In the genomic region with DNA sequence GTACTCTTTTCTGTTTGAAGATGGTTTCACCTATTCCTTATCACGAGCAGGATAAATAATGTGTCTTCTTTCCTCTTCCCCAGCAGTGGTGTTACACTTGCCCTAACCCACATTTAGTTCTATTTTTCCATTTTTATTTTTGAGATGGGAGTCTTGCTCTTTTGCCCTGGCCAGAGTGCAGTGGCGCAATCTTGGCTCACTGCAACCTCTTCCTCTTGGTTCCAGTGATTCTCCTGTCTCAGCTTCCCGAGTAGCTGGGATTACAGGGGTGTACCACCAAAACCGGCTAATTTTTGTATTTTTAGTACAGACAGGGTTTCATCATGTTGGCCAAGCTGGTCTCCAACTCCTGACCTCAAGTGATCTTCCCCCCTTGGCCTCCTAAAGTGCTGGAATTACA, we compare ENCODE assay signal across 11 cellular contexts.
A peak's percentile ranks its signal among the peaks of the same experiment; 100 is the strongest.
DNase-seq lines count a peak whose midpoint lies in the region; TF ChIP-seq lines count a peak whose summit lies in the region.
"Had no signal": no experiment of that assay in that cellular context is flagged by ENCODE, and none has a peak within 500 bp of the region (broad histone marks: within the 10 kb centered on the region; RNA-seq: fewer than 3 reads in every experiment).

No MANE protein-coding gene starts in this region.

- no peak overlapping the region for H3K4ac ChIP-seq in mesendoderm (ENCODE audit: low read depth, low read length)

- H3K27ac ChIP-seq in brain microvascular endothelial cell (peak overlapping the region; percentile 91), mesendoderm (ENCODE audit: low read depth, low read length) (no peak overlapping the region), suprapubic skin (peak overlapping the region; percentile 78)
- H3K27ac ChIP-seq: WERI-Rb-1 had no signal

- TF ChIP-seq POLR2A in suprapubic skin (IDR thresholded peaks at IDR 0.05) = no peak

- no peak overlapping the region for H3K4me2 ChIP-seq in mesendoderm (ENCODE audit: low read length)

- no peak overlapping the region for H2AK5ac ChIP-seq in mesendoderm (ENCODE audit: low read length)

- peak; percentile 5 for DNase-seq in MV-4-11 (lab: John Stamatoyannopoulos, UW)
- DNase-seq in brain microvascular endothelial cell = no peak
- no peak for DNase-seq in mesendoderm
- no peak for DNase-seq in suprapubic skin (ENCODE audit: low spot score in 2 of 2)
- no peak for DNase-seq in NCI-H345 treated with DMSO at 0.1 percent for 48 hours (lab: John Stamatoyannopoulos, UW; ENCODE audit: unreplicated experiment)
- DNase-seq in anterior cingulate cortex (lab: John Stamatoyannopoulos, UW) = no peak
- no peak for DNase-seq in activated CD4-positive, alpha-beta T cell treated with anti-CD3 and anti-CD28 coated beads for 4 hours
- DNase-seq: immature natural killer cell; RPMI8226; stimulated activated CD4-positive, alpha-beta T cell treated with anti-CD3 and anti-CD28 coated beads, Interleukin-15, amount 100 ng/mL, for 24 hours; WERI-Rb-1 had no signal

- no peak overlapping the region for H3K9ac ChIP-seq in mesendoderm (ENCODE audit: low read length)

- H4K5ac ChIP-seq in mesendoderm (ENCODE audit: low read length) = no peak overlapping the region

- peaks cover 12% of the 10 kb centered on the region for H3K4me1 ChIP-seq in mesendoderm (ENCODE audit: control insufficient read depth, low read depth, low read length)
- H3K4me1 ChIP-seq in suprapubic skin = peaks cover 20% of the 10 kb centered on the region

- H3K79me2 ChIP-seq in mesendoderm (ENCODE audit: control insufficient read depth, insufficient read depth, low read length) = no peaks in the 10 kb centered on the region

- TF ChIP-seq EP300 in suprapubic skin (IDR thresholded peaks at IDR 0.05) = no peak

- no peak overlapping the region for H2BK5ac ChIP-seq in mesendoderm (ENCODE audit: low read length)

- no peak overlapping the region for H3K56ac ChIP-seq in mesendoderm (ENCODE audit: low read length)

- no peaks in the 10 kb centered on the region for H3K36me3 ChIP-seq in brain microvascular endothelial cell (replicated peaks)
- no peaks in the 10 kb centered on the region for H3K36me3 ChIP-seq in mesendoderm (ENCODE audit: control insufficient read depth, insufficient read depth, low read length)
- no peaks in the 10 kb centered on the region for H3K36me3 ChIP-seq in suprapubic skin
- H3K36me3 ChIP-seq: WERI-Rb-1 had no signal

- no CpG with 5 or more reads among the region's 4 CpGs for WGBS in mesendoderm (ENCODE audit: extremely low coverage, insufficient coverage, low lambda C conversion rate)
- 90% methylated on average over 4 of the region's 4 CpGs for WGBS in suprapubic skin

- peak overlapping the region; percentile 74 for H2BK15ac ChIP-seq in mesendoderm (replicated peaks; ENCODE audit: low read depth)

- peak overlapping the region; percentile 39 for H3K18ac ChIP-seq in mesendoderm (ENCODE audit: low read length)

- no peaks in the 10 kb centered on the region for H3K79me1 ChIP-seq in mesendoderm (ENCODE audit: low read length)

- H3K4me3 ChIP-seq in brain microvascular endothelial cell (ENCODE audit: low read depth, low read length) = no peak overlapping the region
- H3K4me3 ChIP-seq in mesendoderm (ENCODE audit: low read length) = no peak overlapping the region
- no peak overlapping the region for H3K4me3 ChIP-seq in suprapubic skin

- no peak overlapping the region for H4K8ac ChIP-seq in mesendoderm (ENCODE audit: low read depth, low read length)

- no peaks in the 10 kb centered on the region for H3K9me3 ChIP-seq in suprapubic skin

- H3K27me3 ChIP-seq in brain microvascular endothelial cell (replicated peaks) (no peaks in the 10 kb centered on the region), mesendoderm (ENCODE audit: insufficient read depth, low read length, poor library complexity) (no peaks in the 10 kb centered on the region), suprapubic skin (no peaks in the 10 kb centered on the region)

- H2BK120ac ChIP-seq in mesendoderm (ENCODE audit: low read depth, low read length) = no peak overlapping the region

- no peak overlapping the region for H3K23ac ChIP-seq in mesendoderm (ENCODE audit: low read length)

- in situ Hi-C loops in brain microvascular endothelial cell (cut with HindIII; ENCODE audit: low pct_ligation_motif_present, low sequenced_read_pairs) = no loop called here

- TF ChIP-seq CTCF in brain microvascular endothelial cell (IDR thresholded peaks at IDR 0.05; ENCODE audit: low read depth, low read length, missing control alignments) (no peak), suprapubic skin (IDR thresholded peaks at IDR 0.05) (no peak)
